Comparison of ENCODE assay signal across 38 cellular contexts in the genomic region with DNA sequence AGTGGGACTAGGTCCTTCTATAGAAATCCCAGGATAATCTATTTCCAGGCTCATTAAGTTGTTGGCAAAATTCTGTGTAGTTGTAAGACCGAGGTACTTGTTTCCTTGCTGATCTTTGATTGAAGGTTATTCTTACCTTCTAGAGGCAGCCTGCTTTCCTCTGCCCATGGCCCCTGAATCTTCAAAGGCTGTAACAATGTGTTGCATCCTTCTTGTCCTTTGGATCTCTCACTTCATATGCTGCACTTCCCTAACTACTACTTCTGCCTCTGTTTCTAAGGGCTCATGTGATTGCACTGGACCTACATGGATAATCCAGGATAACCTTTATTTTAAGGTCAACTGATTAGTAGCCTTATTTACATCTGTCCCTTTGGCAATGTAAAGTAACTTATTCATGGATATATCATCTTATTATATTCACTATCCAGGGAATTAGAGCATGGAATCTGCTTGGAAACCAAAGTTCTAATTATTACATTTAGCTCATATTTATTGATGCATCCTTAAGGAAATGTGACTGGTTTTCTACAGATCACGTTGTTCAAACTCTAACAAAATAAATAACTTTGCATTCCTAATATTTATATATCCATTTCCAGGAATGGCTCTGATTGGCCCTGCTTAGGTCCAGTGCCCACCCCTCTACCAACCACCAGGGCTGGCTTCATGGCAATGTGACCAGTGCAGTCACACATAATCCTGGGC.
"Had no signal": no experiment of that assay in that cellular context is flagged by ENCODE, and none has a peak within 500 bp of the region (broad histone marks: within the 10 kb centered on the region; RNA-seq: fewer than 3 reads in every experiment).

No MANE protein-coding gene starts in this region.

- H3K27me3 ChIP-seq: ascending aorta, cardiac muscle cell, colonic mucosa had no signal

- H3K36me3 ChIP-seq: ascending aorta, cardiac muscle cell, colonic mucosa had no signal

- H3K4me1 ChIP-seq: colonic mucosa had no signal

- H3K4me3 ChIP-seq: ascending aorta, cardiac muscle cell, colonic mucosa had no signal

- H3K4me1 Mint-ChIP-seq: activated CD4-positive, alpha-beta memory T cell treated with anti-CD3 and anti-CD28 coated beads, Interleukin-2, amount 10 ng/mL, durations not matched to agents 7 days and 5 days; activated CD4-positive, alpha-beta T cell treated with anti-CD3 and anti-CD28 coated beads for 36 hours; activated CD4-positive, alpha-beta T cell treated with anti-CD3 and anti-CD28 coated beads, Interleukin-2, amount 10 ng/mL, durations not matched to agents 7 days and 5 days; activated CD8-positive, alpha-beta memory T cell treated with anti-CD3 and anti-CD28 coated beads, Interleukin-2, amount 10 ng/mL, durations not matched to agents 7 days and 5 days; activated naive CD4-positive, alpha-beta T cell treated with anti-CD3 and anti-CD28 coated beads, Interleukin-2, amount 10 ng/mL, durations not matched to agents 7 days and 5 days; activated naive CD4-positive, alpha-beta T cell treated with anti-CD3 and anti-CD28 coated beads, Interleukin-2, amount 50 U/mL, for 24 hours; activated naive CD8-positive, alpha-beta T cell treated with anti-CD3 and anti-CD28 coated beads, Interleukin-2, amount 10 ng/mL, durations not matched to agents 7 days and 5 days; activated naive CD8-positive, alpha-beta T cell treated with anti-CD3 and anti-CD28 coated beads, Interleukin-2, amount 50 U/mL, for 24 hours; brain; central memory CD8-positive, alpha-beta T cell had no signal

- ATAC-seq: activated CD4-positive, alpha-beta T cell treated with anti-CD3 and anti-CD28 coated beads for 36 hours; activated CD4-positive, CD25-positive, alpha-beta regulatory T cell treated with anti-CD3 and anti-CD28 coated beads, Interleukin-2, amount 50 U/mL, for 24 hours; activated CD8-positive, alpha-beta memory T cell treated with anti-CD3 and anti-CD28 coated beads, Interleukin-2, amount 10 ng/mL, durations not matched to agents 7 days and 5 days; activated CD8-positive, alpha-beta T cell treated with anti-CD3 and anti-CD28 coated beads, Interleukin-2, amount 10 ng/mL, durations not matched to agents 7 days and 5 days; activated naive CD8-positive, alpha-beta T cell treated with anti-CD3 and anti-CD28 coated beads, Interleukin-2, amount 50 U/mL, for 24 hours had no signal

- FAIRE-seq: bronchial epithelial cell, TTC549 had no signal

- DNase-seq: activated CD4-positive, alpha-beta memory T cell treated with anti-CD3 and anti-CD28 coated beads, Interleukin-2, amount 10 ng/mL, durations not matched to agents 7 days and 5 days; activated CD4-positive, alpha-beta T cell treated with anti-CD3 and anti-CD28 coated beads for 1 hour; activated CD4-positive, alpha-beta T cell treated with anti-CD3 and anti-CD28 coated beads for 36 hours; activated CD4-positive, alpha-beta T cell treated with anti-CD3 and anti-CD28 coated beads for 48 hours; activated CD4-positive, alpha-beta T cell treated with anti-CD3 and anti-CD28 coated beads, Interleukin-2, amount 10 ng/mL, durations not matched to agents 7 days and 5 days; activated CD4-positive, alpha-beta T cell treated with anti-CD3 and anti-CD28 coated beads, Interleukin-2, amount 50 U/mL, for 48 hours; activated CD4-positive, CD25-positive, alpha-beta regulatory T cell; activated CD8-positive, alpha-beta memory T cell treated with anti-CD3 and anti-CD28 coated beads for 24 hours; activated CD8-positive, alpha-beta memory T cell treated with anti-CD3 and anti-CD28 coated beads, Interleukin-2, amount 10 ng/mL, durations not matched to agents 7 days and 5 days; activated CD8-positive, alpha-beta memory T cell treated with anti-CD3 and anti-CD28 coated beads, Interleukin-2, amount 50 U/mL, for 48 hours; activated CD8-positive, alpha-beta T cell treated with anti-CD3 and anti-CD28 coated beads, Interleukin-2, amount 10 ng/mL, durations not matched to agents 7 days and 5 days; activated effector memory CD4-positive, alpha-beta T cell treated with Interleukin-2 at 50 U/mL for 16 hours; activated gamma-delta T cell; activated naive CD4-positive, alpha-beta T cell treated with anti-CD3 and anti-CD28 coated beads, Interleukin-2, amount 10 ng/mL, durations not matched to agents 7 days and 5 days; activated naive CD4-positive, alpha-beta T cell treated with Interleukin-2 at 50 U/mL for 16 hours; activated naive CD8-positive, alpha-beta T cell treated with anti-CD3 and anti-CD28 coated beads, Interleukin-2, amount 10 ng/mL, durations not matched to agents 7 days and 5 days; activated naive CD8-positive, alpha-beta T cell treated with anti-CD3 and anti-CD28 coated beads, Interleukin-2, amount 50 U/mL, for 24 hours; activated T-cell treated with anti-CD3 and anti-CD28 coated beads, Interleukin-2, amount 50 U/mL, for 24 hours; amygdala; anterior cingulate cortex; caudate nucleus; cerebellar nuclear complex; colonic mucosa; T-helper 2 cell; T-helper 9 cell had no signal

- H3K36me3 Mint-ChIP-seq: activated CD8-positive, alpha-beta memory T cell treated with anti-CD3 and anti-CD28 coated beads, Interleukin-2, amount 10 ng/mL, durations not matched to agents 7 days and 5 days; activated naive CD4-positive, alpha-beta T cell treated with anti-CD3 and anti-CD28 coated beads, Interleukin-2, amount 10 ng/mL, durations not matched to agents 7 days and 5 days had no signal

- H3K9me3 ChIP-seq: colonic mucosa had no signal

- H3K27ac ChIP-seq: ascending aorta, cardiac muscle cell, colonic mucosa, VCaP had no signal

- H3K27me3 Mint-ChIP-seq: activated CD4-positive, alpha-beta memory T cell treated with anti-CD3 and anti-CD28 coated beads, Interleukin-2, amount 10 ng/mL, durations not matched to agents 7 days and 5 days; activated CD4-positive, alpha-beta T cell treated with anti-CD3 and anti-CD28 coated beads for 36 hours; activated CD4-positive, alpha-beta T cell treated with anti-CD3 and anti-CD28 coated beads, Interleukin-2, amount 10 ng/mL, durations not matched to agents 7 days and 5 days; activated CD8-positive, alpha-beta memory T cell treated with anti-CD3 and anti-CD28 coated beads, Interleukin-2, amount 10 ng/mL, durations not matched to agents 7 days and 5 days; activated naive CD4-positive, alpha-beta T cell treated with anti-CD3 and anti-CD28 coated beads, Interleukin-2, amount 10 ng/mL, durations not matched to agents 7 days and 5 days; activated naive CD4-positive, alpha-beta T cell treated with anti-CD3 and anti-CD28 coated beads, Interleukin-2, amount 50 U/mL, for 24 hours; activated naive CD8-positive, alpha-beta T cell; activated naive CD8-positive, alpha-beta T cell treated with anti-CD3 and anti-CD28 coated beads, Interleukin-2, amount 10 ng/mL, durations not matched to agents 7 days and 5 days; activated naive CD8-positive, alpha-beta T cell treated with anti-CD3 and anti-CD28 coated beads, Interleukin-2, amount 50 U/mL, for 24 hours; activated T-cell treated with anti-CD3 and anti-CD28 coated beads, Interleukin-2, amount 50 U/mL, for 24 hours; brain; central memory CD8-positive, alpha-beta T cell had no signal

- H3K9me3 Mint-ChIP-seq: activated CD4-positive, alpha-beta T cell treated with anti-CD3 and anti-CD28 coated beads, Interleukin-2, amount 10 ng/mL, durations not matched to agents 7 days and 5 days; activated naive CD4-positive, alpha-beta T cell treated with anti-CD3 and anti-CD28 coated beads, Interleukin-2, amount 10 ng/mL, durations not matched to agents 7 days and 5 days; activated naive CD4-positive, alpha-beta T cell treated with anti-CD3 and anti-CD28 coated beads, Interleukin-2, amount 50 U/mL, for 24 hours; activated T-cell treated with anti-CD3 and anti-CD28 coated beads, Interleukin-2, amount 50 U/mL, for 24 hours; activated T-helper 2 cell treated with anti-CD3 and anti-CD28 coated beads, Interferon-gamma antibody, Interleukin-2, Interleukin-4, amounts not matched to agents 10 μg/mL and 5 μg/mL and 100 μg/mL, durations not matched to agents 14 hours and 24 hours and 36 hours; central memory CD8-positive, alpha-beta T cell; T-helper 1 cell treated with Interleukin-12 subunit alpha and Interleukin-12 subunit beta and Interleukin-4 antibody, amounts not matched to agents 30 μg/mL and 1 μg/mL, for 36 hours; T-helper 2 cell treated with Interferon-gamma antibody and Interleukin-4, amounts not matched to agents 5 μg/mL and 100 μg/mL, for 36 hours had no signal

- H3K4me3 Mint-ChIP-seq: activated CD4-positive, alpha-beta memory T cell treated with anti-CD3 and anti-CD28 coated beads, Interleukin-2, amount 10 ng/mL, durations not matched to agents 7 days and 5 days; activated CD4-positive, alpha-beta T cell treated with anti-CD3 and anti-CD28 coated beads for 36 hours; activated CD4-positive, alpha-beta T cell treated with anti-CD3 and anti-CD28 coated beads, Interleukin-2, amount 10 ng/mL, durations not matched to agents 7 days and 5 days; activated CD8-positive, alpha-beta memory T cell treated with anti-CD3 and anti-CD28 coated beads, Interleukin-2, amount 10 ng/mL, durations not matched to agents 7 days and 5 days; activated CD8-positive, alpha-beta T cell treated with anti-CD3 and anti-CD28 coated beads, Interleukin-2, amount 10 ng/mL, durations not matched to agents 7 days and 5 days; activated naive CD4-positive, alpha-beta T cell treated with anti-CD3 and anti-CD28 coated beads, Interleukin-2, amount 10 ng/mL, durations not matched to agents 7 days and 5 days; activated naive CD4-positive, alpha-beta T cell treated with anti-CD3 and anti-CD28 coated beads, Interleukin-2, amount 50 U/mL, for 24 hours; activated naive CD8-positive, alpha-beta T cell; activated naive CD8-positive, alpha-beta T cell treated with anti-CD3 and anti-CD28 coated beads, Interleukin-2, amount 10 ng/mL, durations not matched to agents 7 days and 5 days; activated naive CD8-positive, alpha-beta T cell treated with anti-CD3 and anti-CD28 coated beads, Interleukin-2, amount 50 U/mL, for 24 hours; activated T-cell treated with anti-CD3 and anti-CD28 coated beads, Interleukin-2, amount 50 U/mL, for 24 hours; brain; central memory CD8-positive, alpha-beta T cell; T-helper 1 cell treated with Interleukin-12 subunit alpha and Interleukin-12 subunit beta and Interleukin-4 antibody, amounts not matched to agents 30 μg/mL and 1 μg/mL, for 36 hours; T-helper 2 cell treated with Interferon-gamma antibody and Interleukin-4, amounts not matched to agents 5 μg/mL and 100 μg/mL, for 36 hours had no signal

- H3K27ac Mint-ChIP-seq: activated CD4-positive, alpha-beta memory T cell treated with anti-CD3 and anti-CD28 coated beads, Interleukin-2, amount 10 ng/mL, durations not matched to agents 7 days and 5 days; activated CD4-positive, alpha-beta T cell treated with anti-CD3 and anti-CD28 coated beads for 36 hours; activated CD4-positive, alpha-beta T cell treated with anti-CD3 and anti-CD28 coated beads, Interleukin-2, amount 10 ng/mL, durations not matched to agents 7 days and 5 days; activated CD8-positive, alpha-beta memory T cell treated with anti-CD3 and anti-CD28 coated beads, Interleukin-2, amount 10 ng/mL, durations not matched to agents 7 days and 5 days; activated CD8-positive, alpha-beta T cell treated with anti-CD3 and anti-CD28 coated beads, Interleukin-2, amount 10 ng/mL, durations not matched to agents 7 days and 5 days; activated naive CD4-positive, alpha-beta T cell treated with anti-CD3 and anti-CD28 coated beads, Interleukin-2, amount 10 ng/mL, durations not matched to agents 7 days and 5 days; activated naive CD4-positive, alpha-beta T cell treated with anti-CD3 and anti-CD28 coated beads, Interleukin-2, amount 50 U/mL, for 24 hours; activated naive CD8-positive, alpha-beta T cell; activated naive CD8-positive, alpha-beta T cell treated with anti-CD3 and anti-CD28 coated beads, Interleukin-2, amount 10 ng/mL, durations not matched to agents 7 days and 5 days; activated naive CD8-positive, alpha-beta T cell treated with anti-CD3 and anti-CD28 coated beads, Interleukin-2, amount 50 U/mL, for 24 hours; activated T-cell treated with anti-CD3 and anti-CD28 coated beads, Interleukin-2, amount 50 U/mL, for 24 hours; activated T-helper 2 cell treated with anti-CD3 and anti-CD28 coated beads, Interferon-gamma antibody, Interleukin-2, Interleukin-4, amounts not matched to agents 10 μg/mL and 5 μg/mL and 100 μg/mL, durations not matched to agents 14 hours and 24 hours and 36 hours; brain; T-helper 1 cell treated with Interleukin-12 subunit alpha and Interleukin-12 subunit beta and Interleukin-4 antibody, amounts not matched to agents 30 μg/mL and 1 μg/mL, for 36 hours; T-helper 2 cell treated with Interferon-gamma antibody and Interleukin-4, amounts not matched to agents 5 μg/mL and 100 μg/mL, for 36 hours had no signal
